In genomic region chr4:180156684-180157083, GRCh38 we compare ENCODE assay signal across 23 cellular contexts.
DNase-seq lines count a peak whose midpoint lies in the region; ATAC-seq lines count a peak whose summit lies in the region.
"Had no signal": no experiment of that assay in that cellular context is flagged by ENCODE, and none has a peak within 500 bp of the region (broad histone marks: within the 10 kb centered on the region; RNA-seq: fewer than 3 reads in every experiment).

No MANE protein-coding gene starts in this region.

- H3K36me3 Mint-ChIP-seq in stimulated activated naive B cell treated with anti-CD40 and anti-IgM and Interleukin-4, amounts not matched to agents 10 μg/mL and 1 μg/mL and 100 μg/mL, for 72 hours, result no peaks in the 10 kb centered on the region
- H3K36me3 Mint-ChIP-seq: activated naive CD8-positive, alpha-beta T cell; IgD-negative memory B cell; immature natural killer cell had no signal

- no peak overlapping the region for H3K4me3 Mint-ChIP-seq in stimulated activated naive B cell treated with anti-CD40 and anti-IgM and Interleukin-4, amounts not matched to agents 10 μg/mL and 1 μg/mL and 100 μg/mL, for 72 hours
- H3K4me3 Mint-ChIP-seq: activated CD8-positive, alpha-beta T cell treated with anti-CD3 and anti-CD28 coated beads, Interleukin-2, amount 10 ng/mL, durations not matched to agents 7 days and 5 days; activated naive CD8-positive, alpha-beta T cell; activated T-cell treated with anti-CD3 and anti-CD28 coated beads, Interleukin-2, amount 50 U/mL, for 72 hours; IgD-negative memory B cell; immature natural killer cell had no signal

- ATAC-seq in GM18909 (IDR thresholded peaks at IDR 0.05; ENCODE audit: poor library complexity, unreplicated experiment) (peak; percentile 67), HG02885 (IDR thresholded peaks at IDR 0.05; ENCODE audit: poor library complexity, unreplicated experiment) (peak; percentile 34), HG03571 (IDR thresholded peaks at IDR 0.05; ENCODE audit: unreplicated experiment) (peak; percentile 51), HG03342 (IDR thresholded peaks at IDR 0.05; ENCODE audit: unreplicated experiment) (no peak)
- peak; percentile 80 to 86 for ATAC-seq in stimulated activated naive B cell treated with anti-CD40 and anti-IgM and Interleukin-4, amounts not matched to agents 10 μg/mL and 1 μg/mL and 100 μg/mL, for 72 hours (replicated peaks)
- ATAC-seq: activated CD8-positive, alpha-beta T cell treated with anti-CD3 and anti-CD28 coated beads, Interleukin-2, amount 10 ng/mL, durations not matched to agents 7 days and 5 days; activated T-cell treated with anti-CD3 and anti-CD28 coated beads, Interleukin-2, amount 50 U/mL, for 72 hours; left ventricle myocardium superior; upper lobe of right lung had no signal

- no peak for DNase-seq in stimulated activated naive B cell treated with anti-CD40 and anti-IgM and Interleukin-4, amounts not matched to agents 10 μg/mL and 1 μg/mL and 100 μg/mL, for 72 hours
- DNase-seq in C1 segment of cervical spinal cord (lab: John Stamatoyannopoulos, UW) (no peak), DMS53 (lab: John Stamatoyannopoulos, UW) (no peak)
- DNase-seq: activated CD8-positive, alpha-beta T cell treated with anti-CD3 and anti-CD28 coated beads, Interleukin-2, amount 10 ng/mL, durations not matched to agents 7 days and 5 days; activated T-cell treated with anti-CD3 and anti-CD28 coated beads, Interleukin-2, amount 50 U/mL, for 72 hours; AML-193; glutamatergic neuron; HCEC 1CT; immature natural killer cell; left ventricle myocardium superior; MG63; NCI-H187 treated with DMSO at 0.1 percent for 48 hours; NCI-H2227 treated with DMSO at 0.1 percent for 48 hours; NCI-H82; stimulated activated CD4-positive, alpha-beta T cell treated with anti-CD3 and anti-CD28 coated beads, Interleukin-4, amount 100 ng/mL, for 1 hour; T-helper 9 cell; upper lobe of right lung had no signal

- H3K27me3 Mint-ChIP-seq in stimulated activated naive B cell treated with anti-CD40 and anti-IgM and Interleukin-4, amounts not matched to agents 10 μg/mL and 1 μg/mL and 100 μg/mL, for 72 hours, result no peaks in the 10 kb centered on the region
- H3K27me3 Mint-ChIP-seq: activated naive CD8-positive, alpha-beta T cell; IgD-negative memory B cell had no signal

- no peak overlapping the region for H3K27ac Mint-ChIP-seq in stimulated activated naive B cell treated with anti-CD40 and anti-IgM and Interleukin-4, amounts not matched to agents 10 μg/mL and 1 μg/mL and 100 μg/mL, for 72 hours
- H3K27ac Mint-ChIP-seq: activated CD8-positive, alpha-beta T cell treated with anti-CD3 and anti-CD28 coated beads, Interleukin-2, amount 10 ng/mL, durations not matched to agents 7 days and 5 days; activated naive CD8-positive, alpha-beta T cell; activated T-cell treated with anti-CD3 and anti-CD28 coated beads, Interleukin-2, amount 50 U/mL, for 72 hours; IgD-negative memory B cell; immature natural killer cell had no signal

- H3K4me1 Mint-ChIP-seq in stimulated activated naive B cell treated with anti-CD40 and anti-IgM and Interleukin-4, amounts not matched to agents 10 μg/mL and 1 μg/mL and 100 μg/mL, for 72 hours, result peaks cover 0 to 7% of the 10 kb centered on the region in 2 donors
- H3K4me1 Mint-ChIP-seq: IgD-negative memory B cell, immature natural killer cell had no signal

- peaks cover 0 to 1% of the 10 kb centered on the region in 2 donors for H3K9me3 Mint-ChIP-seq in stimulated activated naive B cell treated with anti-CD40 and anti-IgM and Interleukin-4, amounts not matched to agents 10 μg/mL and 1 μg/mL and 100 μg/mL, for 72 hours
- H3K9me3 Mint-ChIP-seq: IgD-negative memory B cell had no signal
